In genomic region chr14:68958553-68958952, GRCh38 we compare ENCODE assay signal across 17 cellular contexts. TPM values are rescaled to one million over a fixed set of nuclear protein-coding genes. Genes with fewer than 3 reads are reported as not detected.
DNase-seq lines count a peak whose midpoint lies in the region; ATAC-seq, FAIRE-seq and TF ChIP-seq lines count a peak whose summit lies in the region.
"Had no signal": no experiment of that assay in that cellular context is flagged by ENCODE, and none has a peak within 500 bp of the region (broad histone marks: within the 10 kb centered on the region; RNA-seq: fewer than 3 reads in every experiment).

No MANE protein-coding gene starts in this region.

- H3K36me3 Mint-ChIP-seq in naive thymus-derived CD4-positive, alpha-beta T cell = peaks cover 4 to 33% (median 9%) of the 10 kb centered on the region in 5 donors

- intact Hi-C loops in HepG2 (cut with micrococcal nuclease; ENCODE audit: unreplicated experiment) (no loop called here), esophagus muscularis mucosa (cut with DNase I) (no loop called here)
- intact Hi-C loops in naive thymus-derived CD4-positive, alpha-beta T cell (cut with micrococcal nuclease) = no loop called here

- H3K4me1 Mint-ChIP-seq in naive thymus-derived CD4-positive, alpha-beta T cell = peaks cover 26 to 100% (median 92%) of the 10 kb centered on the region in 7 donors
- H3K4me1 Mint-ChIP-seq: activated B cell treated with CpG ODN at 0.5 μM for 24 hours, IgD-negative memory B cell had no signal

- 40% methylated on average over 6 of the region's 6 CpGs for WGBS in liver
- WGBS in HepG2 (ENCODE audit: low lambda C conversion rate) = 91% methylated on average over 6 of the region's 6 CpGs
- WGBS in esophagus muscularis mucosa = 9% methylated on average over 6 of the region's 6 CpGs

- H3K4me3 Mint-ChIP-seq in naive thymus-derived CD4-positive, alpha-beta T cell = peak overlapping the region in 4 of 10 donors; percentile 27 to 78 (median 66)
- H3K4me3 Mint-ChIP-seq: activated B cell treated with CpG ODN at 0.5 μM for 24 hours; activated T-cell treated with anti-CD3 and anti-CD28 coated beads, Interleukin-2, amount 50 U/mL, for 24 hours; central memory CD8-positive, alpha-beta T cell; IgD-negative memory B cell; neural crest cell had no signal

- no peak for TF ChIP-seq POLR2A in HepG2 (IDR thresholded peaks at IDR 0.05; ENCODE audit: insufficient read depth in 1 of 2, low read depth in 2 of 2, low read length in 2 of 2)
- no peak for TF ChIP-seq POLR2A in esophagus muscularis mucosa (IDR thresholded peaks at IDR 0.05; ENCODE audit: low read depth)

- peaks cover 21% of the 10 kb centered on the region for H4K20me1 ChIP-seq in HepG2 (ENCODE audit: insufficient read depth, low read length)

- H3K27me3 ChIP-seq in liver (ENCODE audit: control insufficient read depth in 4 of 4, insufficient read depth in 4 of 4, low read length in 3 of 4) (no peaks in the 10 kb centered on the region), HepG2 (ENCODE audit: control insufficient read depth in 1 of 2, insufficient read depth in 2 of 2, low read length in 2 of 2) (no peaks in the 10 kb centered on the region), esophagus muscularis mucosa (no peaks in the 10 kb centered on the region)
- H3K27me3 ChIP-seq in naive thymus-derived CD4-positive, alpha-beta T cell (ENCODE audit: control insufficient read depth in 2 of 2, insufficient read depth in 2 of 2, low read length in 2 of 2) = no peaks in the 10 kb centered on the region

- FAIRE-seq in HepG2 (lab: Jason Lieb, UNC) = no peak
- FAIRE-seq: A204.1 had no signal

- no peak overlapping the region for H3K4me2 ChIP-seq in HepG2 (ENCODE audit: low read depth, low read length)

- H3K4me3 ChIP-seq in liver (ENCODE audit: low read depth in 1 of 3, low read length in 3 of 3) (no peak overlapping the region), HepG2 (replicated peaks in 1 of 3; ENCODE audit: insufficient read depth in 1 of 3, low read depth in 2 of 3, low read length in 3 of 3) (no peak overlapping the region), esophagus muscularis mucosa (peak overlapping the region in 2 of 4 donors; percentile 8 to 10)
- no peak overlapping the region for H3K4me3 ChIP-seq in naive thymus-derived CD4-positive, alpha-beta T cell (ENCODE audit: low read length)

- CTCF ChIA-PET in HepG2 (lab: Yijun Ruan, JAX; ENCODE audit: low intra/inter-chr PET ratio, low total read pairs) = no interaction called here
- CTCF ChIA-PET in naive thymus-derived CD4-positive, alpha-beta T cell (lab: Charles Lee) = interaction anchor here (0.6 to 1.1 kb wide), 4 partner anchors 9 to 47 kb away, joined by 3 to 4 read pairs (median 3); no protein-coding TSS in a partner anchor

- peaks cover 98% of the 10 kb centered on the region for H3K79me2 ChIP-seq in HepG2 (ENCODE audit: insufficient read depth, low read length)

- no peaks in the 10 kb centered on the region for H3K9me3 Mint-ChIP-seq in naive thymus-derived CD4-positive, alpha-beta T cell
- H3K9me3 Mint-ChIP-seq: activated B cell treated with CpG ODN at 0.5 μM for 24 hours; activated T-cell treated with anti-CD3 and anti-CD28 coated beads, Interleukin-2, amount 50 U/mL, for 24 hours; central memory CD8-positive, alpha-beta T cell; IgD-negative memory B cell had no signal

- H3K36me3 ChIP-seq in liver (ENCODE audit: control insufficient read depth in 4 of 4, insufficient read depth in 3 of 4, low read depth in 1 of 4, low read length in 3 of 4) = peaks cover 0 to 6% (median 1%) of the 10 kb centered on the region in 4 donors
- H3K36me3 ChIP-seq in HepG2 (replicated peaks in 1 of 2; ENCODE audit: control insufficient read depth in 1 of 2, insufficient read depth in 2 of 2, low read length in 2 of 2) = peaks cover 6 to 14% of the 10 kb centered on the region in 2 experiments; a peak in 4 of 5 replicates
- H3K36me3 ChIP-seq in esophagus muscularis mucosa = peaks cover 0 to 10% (median 8%) of the 10 kb centered on the region in 4 donors
- H3K36me3 ChIP-seq in naive thymus-derived CD4-positive, alpha-beta T cell (ENCODE audit: control insufficient read depth in 2 of 3, insufficient read depth in 3 of 3, low read length in 3 of 3) = peaks cover 0 to 3% (median 0%) of the 10 kb centered on the region in 3 experiments

- POLR2A ChIA-PET in HepG2 (lab: Yijun Ruan, JAX) = interaction anchor here (5.3 kb wide), 1 partner anchor 18 kb away, joined by 36 read pairs; no protein-coding TSS in a partner anchor
- POLR2A ChIA-PET in naive thymus-derived CD4-positive, alpha-beta T cell (lab: Charles Lee) = interaction anchor here (0.7 to 7.6 kb wide), 5 partner anchors 9 to 33 kb away, joined by 3 to 82 read pairs (median 11); no protein-coding TSS in a partner anchor

- H3K4me1 ChIP-seq in liver (ENCODE audit: control insufficient read depth in 4 of 4, insufficient read depth in 4 of 4, low read length in 3 of 4) = peaks cover 12 to 44% (median 37%) of the 10 kb centered on the region in 4 donors
- peaks cover 96% of the 10 kb centered on the region for H3K4me1 ChIP-seq in HepG2 (ENCODE audit: insufficient read depth, low read length)
- peaks cover 85 to 100% (median 99%) of the 10 kb centered on the region in 4 donors for H3K4me1 ChIP-seq in esophagus muscularis mucosa
- H3K4me1 ChIP-seq in naive thymus-derived CD4-positive, alpha-beta T cell (ENCODE audit: control insufficient read depth in 2 of 2, insufficient read depth in 2 of 2, low read length in 2 of 2) = peaks cover 0 to 86% of the 10 kb centered on the region in 2 donors

- in situ Hi-C loops in HepG2 (cut with HindIII; ENCODE audit: extremely low pct_ligation_motif_present, low pct_unique_long_range_greater_than_20kb) = no loop called here

- peak overlapping the region in 8 of 9 donors; percentile 64 to 97 (median 90) for H3K27ac Mint-ChIP-seq in naive thymus-derived CD4-positive, alpha-beta T cell
- H3K27ac Mint-ChIP-seq: activated B cell treated with CpG ODN at 0.5 μM for 24 hours, IgD-negative memory B cell had no signal

- DNase-seq in HepG2 (ENCODE audit: low spot score) = no peak
- no peak for DNase-seq in esophagus muscularis mucosa (ENCODE audit: extremely low spot score)
- DNase-seq in naive thymus-derived CD4-positive, alpha-beta T cell = no peak
- no peak for DNase-seq in dedifferentiated amniotic fluid mesenchymal stem cell (ENCODE audit: extremely low spot score)
- DNase-seq in NCI-H446 treated with DMSO at 0.1 percent for 48 hours (lab: John Stamatoyannopoulos, UW) = no peak
- no peak for DNase-seq in iPS-NIHi7 (ENCODE audit: extremely low spot score)
- DNase-seq: activated B cell treated with CpG ODN at 0.5 μM for 24 hours; activated T-cell treated with anti-CD3 and anti-CD28 coated beads, Interleukin-2, amount 50 U/mL, for 24 hours; head of caudate nucleus; SHP77; stimulated activated CD4-positive, alpha-beta T cell treated with anti-CD3 and anti-CD28 coated beads, Interleukin-2, amount 100 ng/mL, for 48 hours had no signal

- TF ChIP-seq EP300 in HepG2 (IDR thresholded peaks at IDR 0.05; ENCODE audit: low read depth in 2 of 2, low read length in 2 of 2) (no peak), HepG2 (CRISPR knock-in tag; IDR thresholded peaks at IDR 0.05; ENCODE audit: borderline replicate concordance) (no peak), esophagus muscularis mucosa (IDR thresholded peaks at IDR 0.05) (no peak)

- ATAC-seq in HepG2 = no peak
- no peak for ATAC-seq in naive thymus-derived CD4-positive, alpha-beta T cell
- ATAC-seq in HG02588 (IDR thresholded peaks at IDR 0.05; ENCODE audit: unreplicated experiment) = no peak

- no peak overlapping the region for H3K27ac ChIP-seq in liver (ENCODE audit: low read depth in 1 of 2, low read length in 2 of 2)
- H3K27ac ChIP-seq in HepG2 (ENCODE audit: extremely low read length, insufficient read depth, low read length) = no peak overlapping the region
- peak overlapping the region; percentile 90 to 98 (median 97) for H3K27ac ChIP-seq in esophagus muscularis mucosa (replicated peaks in 1 of 4)
- no peak overlapping the region for H3K27ac ChIP-seq in naive thymus-derived CD4-positive, alpha-beta T cell (ENCODE audit: low read depth, low read length)

- no peaks in the 10 kb centered on the region for H3K27me3 Mint-ChIP-seq in naive thymus-derived CD4-positive, alpha-beta T cell
- H3K27me3 Mint-ChIP-seq: activated T-cell treated with anti-CD3 and anti-CD28 coated beads, Interleukin-2, amount 50 U/mL, for 24 hours had no signal

- no peak overlapping the region for H2AFZ ChIP-seq in HepG2 (ENCODE audit: low read length)

- H3K9me3 ChIP-seq in liver (ENCODE audit: control insufficient read depth in 4 of 4, low read length in 3 of 4) (no peaks in the 10 kb centered on the region), HepG2 (ENCODE audit: low read length) (no peaks in the 10 kb centered on the region), esophagus muscularis mucosa (no peaks in the 10 kb centered on the region)
- H3K9me3 ChIP-seq in naive thymus-derived CD4-positive, alpha-beta T cell (ENCODE audit: control insufficient read depth in 2 of 3, low read length in 3 of 3) = no peaks in the 10 kb centered on the region

- H3K9ac ChIP-seq in liver (ENCODE audit: low read depth in 1 of 2, low read length in 2 of 2) (no peak overlapping the region), HepG2 (ENCODE audit: insufficient read depth, low read depth, low read length) (no peak overlapping the region)

- no TSS peak for BruUV-seq in HepG2 (replicated peaks; lab: Mats Ljungman, UMichigan)

- TF ChIP-seq CTCF in liver (IDR thresholded peaks at IDR 0.05; ENCODE audit: low read depth, low read length, missing input control) = no peak
- TF ChIP-seq CTCF in HepG2 (CRISPR knock-in tag; IDR thresholded peaks at IDR 0.05) = no peak
- no peak for TF ChIP-seq CTCF in esophagus muscularis mucosa (IDR thresholded peaks at IDR 0.05)

- TF ChIP-seq RAD21 in liver (IDR thresholded peaks at IDR 0.05) (no peak), HepG2 (CRISPR knock-in tag; IDR thresholded peaks at IDR 0.05) (no peak)

RNA-seq across cellular contexts. Expression of gene ACTN1, which starts 20.5 kb away (rescaled TPM):
- total RNA-seq in liver (100 to 1,000 TPM in 1 of 2 donors, 10 to 100 TPM in 1; 55.4 to 100 TPM), HepG2 (2016; rRNA removed; fragmentation: Illumina TruSeq; extraction: Trizol) (58.6 and 62.4 TPM in 2 replicates), esophagus muscularis mucosa (1,000 to 10,000 TPM in 3 of 4 donors, 100 to 1,000 TPM in 1; 958 to 2,110 (median 1,439) TPM)
- polyA plus RNA-seq in liver (10 to 100 TPM; 36.2 to 70.7 TPM), HepG2 (2011; rRNA removed) (152 and 162 TPM in 2 replicates)
- total RNA-seq in HepG2 (2016; cell fraction: cytosol; rRNA removed; fragmentation: Illumina TruSeq; extraction: Trizol; ENCODE audit: low read depth) = 9.6 and 10.7 TPM in 2 replicates
- total RNA-seq in HepG2 (2016; cell fraction: insoluble cytoplasmic fraction; rRNA removed; fragmentation: Illumina TruSeq; extraction: Trizol) = 55.0 and 63.6 TPM in 2 replicates
- 25.2 and 28.3 TPM in 2 replicates for total RNA-seq in HepG2 (2016; cell fraction: membrane; rRNA removed; fragmentation: Illumina TruSeq; extraction: Trizol)
- 62.9 and 75.6 TPM in 2 replicates for total RNA-seq in HepG2 (2016; cell fraction: nucleus; rRNA removed; fragmentation: Illumina TruSeq; extraction: Trizol)
- 97.7 and 136 TPM in 2 replicates for polyA plus RNA-seq in HepG2 (2011; cell fraction: cytosol; rRNA removed)
- 162 and 195 TPM in 2 replicates for polyA plus RNA-seq in HepG2 (2011; cell fraction: nucleus; rRNA removed)
- 109 and 118 TPM in 2 replicates for polyA plus RNA-seq in HepG2 (2012)
- 8.0 and 10.4 TPM in 2 replicates for polyA plus RNA-seq in HepG2 (2016; cell fraction: cytosol; fragmentation: Illumina TruSeq; extraction: Trizol; ENCODE audit: low read depth)
- polyA plus RNA-seq in HepG2 (2016; cell fraction: insoluble cytoplasmic fraction; fragmentation: Illumina TruSeq; extraction: Trizol; ENCODE audit: low read depth) = 67.9 and 88.1 TPM in 2 replicates
- polyA plus RNA-seq in HepG2 (2016; cell fraction: membrane; fragmentation: Illumina TruSeq; extraction: Trizol; ENCODE audit: low read depth) = 15.3 and 18.8 TPM in 2 replicates
- polyA plus RNA-seq in HepG2 (2016; cell fraction: nucleus; fragmentation: Illumina TruSeq; extraction: Trizol; ENCODE audit: insufficient read depth, low read depth) = 91.6 and 93.8 TPM in 2 replicates
- 144 and 214 TPM in 2 replicates for polyA minus RNA-seq in HepG2 (2011; rRNA and poly(A)+ RNA removed; ENCODE audit: low replicate concordance)
- 167 and 168 TPM in 2 replicates for polyA minus RNA-seq in HepG2 (2011; cell fraction: cytosol; rRNA and poly(A)+ RNA removed)
- polyA minus RNA-seq in HepG2 (2011; cell fraction: nucleus; rRNA and poly(A)+ RNA removed) = 119 and 126 TPM in 2 replicates
- 100 to 1,000 TPM in 4 of 5 experiments, 10 to 100 TPM in 1; 41.3 to 249 (median 227) TPM for total RNA-seq in naive thymus-derived CD4-positive, alpha-beta T cell
- 100 to 1,000 TPM; 188 to 390 TPM for polyA plus RNA-seq in naive thymus-derived CD4-positive, alpha-beta T cell

Comparison
In these comparisons a context has a peak if more than half of its experiments do, and no peak if none do; other contexts are left out.
1. H3K27ac ChIP-seq: peak in esophagus muscularis mucosa (4 of 4); none in liver (0 of 2), HepG2 (single experiment) and naive thymus-derived CD4-positive, alpha-beta T cell (single experiment).